ENCODE assay signal across 8 cellular contexts in the genomic region with DNA sequence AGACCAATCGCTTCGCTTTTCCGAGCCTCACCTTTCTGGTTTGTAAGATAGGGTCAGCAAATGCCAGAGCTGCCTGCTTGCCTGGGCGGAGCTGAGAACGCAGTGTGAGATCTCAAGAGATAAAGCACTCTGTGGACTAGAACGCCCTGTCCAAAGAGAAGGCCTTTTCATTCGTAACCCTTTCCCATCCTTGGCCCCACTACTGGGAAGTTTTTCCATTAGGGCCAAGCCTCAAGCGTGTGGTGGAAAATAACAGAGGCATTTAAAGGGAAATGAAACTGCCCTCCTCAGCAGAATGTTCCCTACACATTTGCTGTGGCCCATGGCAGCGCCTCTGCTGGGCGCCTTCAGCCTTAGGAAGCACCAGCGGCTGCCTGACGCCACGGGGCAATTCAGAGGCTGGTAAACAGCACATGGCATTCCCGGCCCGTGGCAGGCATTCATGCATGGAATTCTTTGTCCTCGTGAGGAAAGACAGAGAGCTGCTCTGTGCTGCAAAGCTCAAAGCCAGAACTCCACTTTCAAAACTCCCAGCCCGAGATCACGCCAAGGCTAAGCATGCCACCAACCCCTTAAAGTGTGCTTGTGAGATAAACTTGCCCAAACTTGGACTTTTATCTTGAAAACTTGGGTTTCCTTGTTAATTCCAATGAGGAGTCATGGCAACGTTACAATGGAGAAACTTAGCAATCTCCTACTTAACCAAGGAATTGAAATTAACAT. TPM values are rescaled to one million over a fixed set of nuclear protein-coding genes. Genes with fewer than 3 reads are reported as not detected.
DNase-seq lines count a peak whose midpoint lies in the region; ATAC-seq and TF ChIP-seq lines count a peak whose summit lies in the region.

No MANE protein-coding gene starts in this region.

- 20 to 31% methylated on average over 19 of the region's 19 CpGs for WGBS in heart right ventricle, 2 donors
- WGBS in trophoblast cell (ENCODE audit: extremely low coverage, insufficient coverage, insufficient read length) = no CpG with 5 or more reads among the region's 19 CpGs

- H3K27ac ChIP-seq in heart right ventricle (peak overlapping the region; percentile 1 to 89 (median 76)), trophoblast cell (ENCODE audit: low read depth, low read length) (peak overlapping the region; percentile 80)

- H3K4me1 ChIP-seq in heart right ventricle (peaks cover 7 to 66% (median 45%) of the 10 kb centered on the region in 9 donors), trophoblast cell (ENCODE audit: control insufficient read depth in 1 of 2, insufficient read depth in 2 of 2, low read length in 2 of 2) (peaks cover 18 to 28% of the 10 kb centered on the region in 2 experiments)

- no peak overlapping the region for H2AFZ ChIP-seq in trophoblast cell (ENCODE audit: insufficient read depth, low read length, poor library complexity)

- H3K4me3 ChIP-seq in heart right ventricle (peak overlapping the region in 4 of 10 donors; percentile 19 to 29 (median 21)), trophoblast cell (ENCODE audit: low read depth, low read length) (no peak overlapping the region)

- H3K9ac ChIP-seq in trophoblast cell (ENCODE audit: low read length) = no peak overlapping the region

- H3K23ac ChIP-seq in trophoblast cell (ENCODE audit: low read length) = no peak overlapping the region

- H3K79me2 ChIP-seq in trophoblast cell (ENCODE audit: control insufficient read depth, insufficient read depth, low read length, poor library complexity) = peaks cover 4% of the 10 kb centered on the region

- H3K36me3 ChIP-seq in heart right ventricle = no peaks in the 10 kb centered on the region
- no peaks in the 10 kb centered on the region for H3K36me3 ChIP-seq in trophoblast cell (ENCODE audit: control insufficient read depth in 1 of 2, insufficient read depth in 2 of 2, low read length in 2 of 2)

- H2BK12ac ChIP-seq in trophoblast cell (ENCODE audit: low read length) = peak overlapping the region; percentile 3

- H3K27me3 ChIP-seq in heart right ventricle = no peaks in the 10 kb centered on the region
- no peaks in the 10 kb centered on the region for H3K27me3 ChIP-seq in trophoblast cell (ENCODE audit: insufficient read depth, low read length)

- no peak overlapping the region for H2AK5ac ChIP-seq in trophoblast cell (ENCODE audit: low read length)

- H3K4ac ChIP-seq in trophoblast cell (ENCODE audit: low read depth, low read length) = no peak overlapping the region

- peak; percentile 6 to 71 (median 45) for TF ChIP-seq CTCF in heart right ventricle (IDR thresholded peaks at IDR 0.05)

- peak overlapping the region; percentile 64 for H2BK120ac ChIP-seq in trophoblast cell (ENCODE audit: insufficient read depth, low read length, poor library complexity)

- H3K14ac ChIP-seq in trophoblast cell (ENCODE audit: low read length) = peak overlapping the region; percentile 35

- intact Hi-C loops in heart right ventricle (cut with DNase I) = loop anchor here in 5 of 10 donors (1.0 to 10.0 kb wide), 5 partner anchors 34 to 111 kb away; a partner anchor contains a TSS

- H3K4me2 ChIP-seq in trophoblast cell (ENCODE audit: low read length) = peak overlapping the region; percentile 21

- H4K91ac ChIP-seq in trophoblast cell (ENCODE audit: low read depth, low read length) = peak overlapping the region; percentile 29

- H3K79me1 ChIP-seq in trophoblast cell (ENCODE audit: low read length) = peaks cover 38% of the 10 kb centered on the region

- H4K12ac ChIP-seq in trophoblast cell (ENCODE audit: low read depth, low read length) = no peak overlapping the region

- H2BK5ac ChIP-seq in trophoblast cell (ENCODE audit: low read depth, low read length, poor library complexity) = peak overlapping the region; percentile 73

- no peak overlapping the region for H3K18ac ChIP-seq in trophoblast cell (ENCODE audit: low read length)

- no peak overlapping the region for H4K8ac ChIP-seq in trophoblast cell (ENCODE audit: low read depth, low read length)

- peak; percentile 78 to 93 (median 89) for ATAC-seq in heart right ventricle
- no peak for ATAC-seq in HG03469 (IDR thresholded peaks at IDR 0.05; ENCODE audit: unreplicated experiment)
- ATAC-seq in GM19328 (IDR thresholded peaks at IDR 0.05; ENCODE audit: unreplicated experiment) = no peak

- DNase-seq in GM04503 (ENCODE audit: low read depth) (peak; percentile 67), NCI-H146 (lab: John Stamatoyannopoulos, UW) (peak; percentile 62), amygdala (lab: John Stamatoyannopoulos, UW) (peak in 54 of 56 donors; percentile 19 to 88 (median 68)), heart right ventricle (peak; percentile 76 to 80), trophoblast cell (peak; percentile 96 to 97)
- no peak for DNase-seq in activated naive CD4-positive, alpha-beta T cell treated with Interleukin-2 at 50 U/mL for 16 hours

- H3K9me3 ChIP-seq in heart right ventricle (no peaks in the 10 kb centered on the region), trophoblast cell (ENCODE audit: insufficient read depth, low read depth, low read length) (no peaks in the 10 kb centered on the region)

RNA-seq across cellular contexts. Expression of a gene that starts 38.1 kb away (rescaled TPM):
- 100 to 1,000 TPM; 259 to 447 (median 386) TPM for total RNA-seq in heart right ventricle
- polyA plus RNA-seq in heart right ventricle = 100 to 1,000 TPM; 101 to 113 TPM
- 191 and 221 TPM in 2 replicates for polyA plus RNA-seq in trophoblast cell (2013)

Comparison
In these comparisons a context has a peak if more than half of its experiments do, and no peak if none do; other contexts are left out.
1. ATAC-seq: peak in heart right ventricle (8 of 8); none in HG03469 (single experiment) and GM19328 (single experiment).